Comparison of ENCODE assay signal across 24 cellular contexts in genomic region chr1:50095716-50096115, GRCh38. TPM values are rescaled to one million over a fixed set of nuclear protein-coding genes. Genes with fewer than 3 reads are reported as not detected.
"Had no signal": no experiment of that assay in that cellular context is flagged by ENCODE, and none has a peak within 500 bp of the region (broad histone marks: within the 10 kb centered on the region; RNA-seq: fewer than 3 reads in every experiment).

No MANE protein-coding gene starts in this region.

- H3K27me3 Mint-ChIP-seq: stimulated activated memory B cell treated with anti-CD40 and anti-IgM and Interleukin-4, amounts not matched to agents 10 μg/mL and 1 μg/mL and 100 μg/mL, for 72 hours had no signal

- H3K36me3 Mint-ChIP-seq: naive thymus-derived CD4-positive, alpha-beta T cell; stimulated activated memory B cell treated with anti-CD40 and anti-IgM and Interleukin-4, amounts not matched to agents 10 μg/mL and 1 μg/mL and 100 μg/mL, for 72 hours had no signal

- ATAC-seq: gastrocnemius medialis; heart right ventricle; naive thymus-derived CD4-positive, alpha-beta T cell; sciatic nerve; stimulated activated memory B cell treated with anti-CD40 and anti-IgM and Interleukin-4, amounts not matched to agents 10 μg/mL and 1 μg/mL and 100 μg/mL, for 72 hours; stimulated activated naive CD8-positive, alpha-beta T cell treated with anti-CD3 and anti-CD28 coated beads, Interleukin-15, amount 100 ng/mL, for 72 hours; upper lobe of right lung had no signal

- H3K4me3 Mint-ChIP-seq: naive thymus-derived CD4-positive, alpha-beta T cell; nephron progenitor cell; stimulated activated memory B cell treated with anti-CD40 and anti-IgM and Interleukin-4, amounts not matched to agents 10 μg/mL and 1 μg/mL and 100 μg/mL, for 72 hours; stimulated activated naive CD8-positive, alpha-beta T cell treated with anti-CD3 and anti-CD28 coated beads, Interleukin-15, amount 100 ng/mL, for 72 hours had no signal

- DNase-seq: dorsolateral prefrontal cortex; effector CD8-positive, alpha-beta T cell; gastrocnemius medialis; heart right ventricle; hypothalamus; kidney glomerular epithelial cell; naive thymus-derived CD4-positive, alpha-beta T cell; nephron progenitor cell; posterior cingulate gyrus; spleen; stimulated activated CD4-positive, alpha-beta T cell treated with anti-CD3 and anti-CD28 coated beads, Interleukin-15, amount 100 ng/mL, for 24 hours; stimulated activated CD4-positive, alpha-beta T cell treated with anti-CD3 and anti-CD28 coated beads, Interleukin-1b, Interleukin-23, amount 100 ng/mL, for 48 hours; stimulated activated CD4-positive, alpha-beta T cell treated with anti-CD3 and anti-CD28 coated beads, Interleukin-4, amount 100 ng/mL, for 24 hours; stimulated activated naive CD8-positive, alpha-beta T cell treated with anti-CD3 and anti-CD28 coated beads, Interleukin-15, amount 100 ng/mL, for 72 hours; testis; upper lobe of right lung had no signal

- H3K27ac Mint-ChIP-seq: naive thymus-derived CD4-positive, alpha-beta T cell; nephron progenitor cell; stimulated activated memory B cell treated with anti-CD40 and anti-IgM and Interleukin-4, amounts not matched to agents 10 μg/mL and 1 μg/mL and 100 μg/mL, for 72 hours had no signal

- H3K4me1 Mint-ChIP-seq: naive thymus-derived CD4-positive, alpha-beta T cell; nephron progenitor cell; stimulated activated memory B cell treated with anti-CD40 and anti-IgM and Interleukin-4, amounts not matched to agents 10 μg/mL and 1 μg/mL and 100 μg/mL, for 72 hours; stimulated activated naive CD8-positive, alpha-beta T cell treated with anti-CD3 and anti-CD28 coated beads, Interleukin-15, amount 100 ng/mL, for 72 hours had no signal

- H3K9me3 Mint-ChIP-seq: stimulated activated memory B cell treated with anti-CD40 and anti-IgM and Interleukin-4, amounts not matched to agents 10 μg/mL and 1 μg/mL and 100 μg/mL, for 72 hours; stimulated activated naive CD8-positive, alpha-beta T cell treated with anti-CD3 and anti-CD28 coated beads, Interleukin-15, amount 100 ng/mL, for 72 hours had no signal

RNA-seq across cellular contexts. Expression of gene ELAVL4, which starts 13.0 kb away (rescaled TPM):
- total RNA-seq: fibroblast of lung, gastrocnemius medialis, lung microvascular endothelial cell, mononuclear cell, osteoblast, pulmonary artery endothelial cell, tibial nerve had no signal
